Comparison of ENCODE assay signal across 8 cellular contexts in the genomic region with DNA sequence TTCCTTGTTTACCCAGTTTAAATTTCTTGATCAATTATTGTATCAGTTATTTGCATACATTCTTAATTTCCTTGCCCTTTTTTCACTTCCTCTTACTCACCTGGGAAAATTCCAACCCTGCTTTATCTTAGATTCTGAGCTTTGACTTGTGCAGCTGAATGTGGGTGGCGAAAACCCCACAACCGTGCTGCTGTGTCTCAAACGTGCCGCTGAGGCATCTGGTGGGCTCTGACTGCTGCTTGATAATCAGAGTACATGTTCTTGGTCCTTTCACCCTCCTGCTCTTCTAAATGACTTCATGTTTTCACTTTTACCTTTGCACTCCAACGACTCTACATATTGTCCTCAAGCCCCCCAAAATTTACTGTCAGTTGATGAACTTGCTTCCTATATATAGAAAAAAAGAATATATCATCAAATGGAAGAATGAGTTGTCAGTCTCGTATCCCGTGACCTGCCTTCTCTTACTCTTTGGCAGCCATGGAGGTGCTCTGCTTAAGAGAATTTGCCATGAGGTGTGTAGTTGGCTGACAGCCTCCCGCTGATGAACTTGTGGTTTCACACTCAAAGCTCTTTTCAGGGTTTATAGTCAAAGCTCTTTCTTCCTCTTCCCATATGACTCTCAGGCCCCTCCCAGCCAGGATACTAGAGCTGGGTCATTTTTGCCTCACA. TPM values are rescaled to one million over a fixed set of nuclear protein-coding genes. Genes with fewer than 3 reads are reported as not detected.
A peak's percentile ranks its signal among the peaks of the same experiment; 100 is the strongest.
DNase-seq lines count a peak whose midpoint lies in the region; ATAC-seq and TF ChIP-seq lines count a peak whose summit lies in the region.

No MANE protein-coding gene starts in this region.

- intact Hi-C loops in breast epithelium (cut with DNase I; ENCODE audit: low total_unique reads) (no loop called here), gastrocnemius medialis (cut with DNase I; ENCODE audit: low total_unique reads) (no loop called here)

- peaks cover 8 to 10% of the 10 kb centered on the region in 2 donors for H3K4me1 Mint-ChIP-seq in stimulated activated naive B cell treated with anti-CD40 and anti-IgM and Interleukin-4, amounts not matched to agents 10 μg/mL and 1 μg/mL and 100 μg/mL, for 72 hours

- in situ Hi-C loops in gastrocnemius medialis (cut with MboI; ENCODE audit: low sequenced_read_pairs in 4 of 4) = no loop called here

- ATAC-seq in GM21390 (IDR thresholded peaks at IDR 0.05; ENCODE audit: unreplicated experiment) (peak; percentile 89), gastrocnemius medialis (no peak)
- peak; percentile 97 to 98 for ATAC-seq in stimulated activated naive B cell treated with anti-CD40 and anti-IgM and Interleukin-4, amounts not matched to agents 10 μg/mL and 1 μg/mL and 100 μg/mL, for 72 hours (replicated peaks)

- DNase-seq in GM10248 (ENCODE audit: extremely low spot score) (peak; percentile 65), HT-29 (ENCODE audit: low spot score) (peak; percentile 38), NCI-H2029 treated with DMSO at 0.1 percent for 48 hours (lab: John Stamatoyannopoulos, UW) (no peak), breast epithelium (ENCODE audit: low spot score in 2 of 2) (no peak), gastrocnemius medialis (no peak)
- peak; percentile 85 for DNase-seq in activated naive CD4-positive, alpha-beta T cell treated with anti-CD3 and anti-CD28 coated beads, Interleukin-2, amount 50 U/mL, for 16 hours
- DNase-seq in stimulated activated naive B cell treated with anti-CD40 and anti-IgM and Interleukin-4, amounts not matched to agents 10 μg/mL and 1 μg/mL and 100 μg/mL, for 72 hours = peak; percentile 61

- H3K27me3 ChIP-seq in breast epithelium (no peaks in the 10 kb centered on the region), gastrocnemius medialis (no peaks in the 10 kb centered on the region)

- H3K27ac ChIP-seq in breast epithelium (no peak overlapping the region), gastrocnemius medialis (no peak overlapping the region)

- H3K4me3 ChIP-seq in breast epithelium (no peak overlapping the region), gastrocnemius medialis (no peak overlapping the region)

- CTCF ChIA-PET in GM10248 (lab: Yijun Ruan, JAX) = interaction anchor here (0.9 to 2.1 kb wide), 7 partner anchors 12 to 212 kb away, joined by 3 to 11 read pairs (median 4); partner anchors contain the start of gene JAK2

- H3K9me3 ChIP-seq in breast epithelium (no peaks in the 10 kb centered on the region), gastrocnemius medialis (no peaks in the 10 kb centered on the region)

- H3K4me3 Mint-ChIP-seq in stimulated activated naive B cell treated with anti-CD40 and anti-IgM and Interleukin-4, amounts not matched to agents 10 μg/mL and 1 μg/mL and 100 μg/mL, for 72 hours = no peak overlapping the region

- TF ChIP-seq POLR2A in breast epithelium (IDR thresholded peaks at IDR 0.05) (no peak), gastrocnemius medialis (IDR thresholded peaks at IDR 0.05) (no peak)

- POLR2A ChIA-PET in GM10248 (lab: Yijun Ruan, JAX) = interaction anchor here (0.8 kb wide), 1 partner anchor 179 kb away, joined by 3 read pairs; the partner anchor contains the start of gene RCL1

- no peak for TF ChIP-seq CTCF in GM10248 (IDR thresholded peaks at IDR 0.05; ENCODE audit: control extremely low read depth, extremely low read depth, low read depth, missing control alignments)
- no peak for TF ChIP-seq CTCF in breast epithelium (IDR thresholded peaks at IDR 0.05)
- no peak for TF ChIP-seq CTCF in gastrocnemius medialis (IDR thresholded peaks at IDR 0.05 in 4 of 5, conservative IDR thresholded peaks at IDR 0.05 in 1 of 5)

- no peaks in the 10 kb centered on the region for H3K36me3 ChIP-seq in breast epithelium
- H3K36me3 ChIP-seq in gastrocnemius medialis = no peaks in the 10 kb centered on the region

- no peak overlapping the region for H3K27ac Mint-ChIP-seq in stimulated activated naive B cell treated with anti-CD40 and anti-IgM and Interleukin-4, amounts not matched to agents 10 μg/mL and 1 μg/mL and 100 μg/mL, for 72 hours

- no peaks in the 10 kb centered on the region for H3K9me3 Mint-ChIP-seq in stimulated activated naive B cell treated with anti-CD40 and anti-IgM and Interleukin-4, amounts not matched to agents 10 μg/mL and 1 μg/mL and 100 μg/mL, for 72 hours

- H3K36me3 Mint-ChIP-seq in stimulated activated naive B cell treated with anti-CD40 and anti-IgM and Interleukin-4, amounts not matched to agents 10 μg/mL and 1 μg/mL and 100 μg/mL, for 72 hours = no peaks in the 10 kb centered on the region

- H3K4me1 ChIP-seq in breast epithelium (no peaks in the 10 kb centered on the region), gastrocnemius medialis (peaks cover 3 to 15% of the 10 kb centered on the region in 2 donors)

- no peaks in the 10 kb centered on the region for H3K27me3 Mint-ChIP-seq in stimulated activated naive B cell treated with anti-CD40 and anti-IgM and Interleukin-4, amounts not matched to agents 10 μg/mL and 1 μg/mL and 100 μg/mL, for 72 hours

RNA-seq across cellular contexts. Expression of gene JAK2, which starts 14.0 kb away (rescaled TPM):
- total RNA-seq in HT-29 (2014; rRNA removed; shearing (Covaris generic)) = 0.47 and 1.3 TPM in 2 replicates
- total RNA-seq in breast epithelium (10 to 100 TPM; 28.8 to 46.9 (median 35.4) TPM), gastrocnemius medialis (10 to 100 TPM in 2 of 4 donors, 1 to 10 TPM in 2; 4.6 to 16.5 (median 9.0) TPM)

Comparison
In these comparisons a context has a peak if more than half of its experiments do, and no peak if none do; other contexts are left out.
1. DNase-seq: peak in GM10248 (single experiment), HT-29 (single experiment), activated naive CD4-positive, alpha-beta T cell treated with anti-CD3 and anti-CD28 coated beads, Interleukin-2, amount 50 U/mL, for 16 hours (single experiment) and stimulated activated naive B cell treated with anti-CD40 and anti-IgM and Interleukin-4, amounts not matched to agents 10 μg/mL and 1 μg/mL and 100 μg/mL, for 72 hours (single experiment); none in NCI-H2029 treated with DMSO at 0.1 percent for 48 hours (single experiment), breast epithelium (0 of 2) and gastrocnemius medialis (0 of 2).
2. ATAC-seq: peak in GM21390 (single experiment) and stimulated activated naive B cell treated with anti-CD40 and anti-IgM and Interleukin-4, amounts not matched to agents 10 μg/mL and 1 μg/mL and 100 μg/mL, for 72 hours (2 of 2); none in gastrocnemius medialis (0 of 2).